ENCODE assay signal across 1 cellular context in genomic region chr11:108223449-108224149, GRCh38.
A peak's percentile ranks its signal among the peaks of the same experiment; 100 is the strongest.
TF ChIP-seq lines count a peak whose summit lies in the region.

No MANE protein-coding gene starts in this region.

TF ChIP-seq in GM12878, 131 proteins besides CTCF, POLR2A, EP300 and RAD21 (continues in another document):
- TF ChIP-seq SMARCA5 (IDR thresholded peaks at IDR 0.05) (no peak), BRCA1 (IDR thresholded peaks at IDR 0.05; ENCODE audit: low read depth, low read length) (no peak), SRF (IDR thresholded peaks at IDR 0.05; ENCODE audit: low read depth in 2 of 2, low read length in 2 of 2) (no peak), POU2F2 (IDR thresholded peaks at IDR 0.05; ENCODE audit: borderline replicate concordance, low read depth, low read length) (no peak), MXI1 (IDR thresholded peaks at IDR 0.05; ENCODE audit: low read depth, low read length) (peak; percentile 64; the same call in 1 of the 2 replicates), PAX8 (IDR thresholded peaks at IDR 0.05) (no peak), IRF5 (IDR thresholded peaks at IDR 0.05; ENCODE audit: borderline replicate concordance) (no peak), DPF2 (IDR thresholded peaks at IDR 0.05) (peak; percentile 58; the same call in 1 of the 2 replicates), JUND (IDR thresholded peaks at IDR 0.05; ENCODE audit: low read depth, low read length) (peak; percentile 82), HSF1 (IDR thresholded peaks at IDR 0.05; ENCODE audit: low read depth, low read length) (no peak), IRF3 (IDR thresholded peaks at IDR 0.05) (no peak), BMI1 (IDR thresholded peaks at IDR 0.05; ENCODE audit: borderline replicate concordance) (no peak), BHLHE40 (IDR thresholded peaks at IDR 0.05; ENCODE audit: borderline replicate concordance in 1 of 2, low read depth in 2 of 2, low read length in 1 of 2) (peak in 1 of 2 experiments; percentile 33; a peak in 1 of 4 replicates), SUZ12 (IDR thresholded peaks at IDR 0.05; ENCODE audit: unreplicated experiment) (no peak), ASH2L (IDR thresholded peaks at IDR 0.05; ENCODE audit: borderline replicate concordance, low read depth) (no peak), MTA2 (IDR thresholded peaks at IDR 0.05; ENCODE audit: low read depth) (no peak), NR2C2 (IDR thresholded peaks at IDR 0.05; ENCODE audit: borderline replicate concordance, control insufficient read depth, insufficient read length, low read depth) (no peak), ELK1 (IDR thresholded peaks at IDR 0.05; ENCODE audit: low read depth, low read length) (no peak), SUPT20H (IDR thresholded peaks at IDR 0.05; ENCODE audit: borderline replicate concordance, control insufficient read depth, low read depth, low read length) (no peak), FOXM1 (IDR thresholded peaks at IDR 0.05; ENCODE audit: low read depth, low read length) (peak; percentile 67; the same call in 1 of the 2 replicates), HDAC2 (IDR thresholded peaks at IDR 0.05) (no peak), MEF2A (IDR thresholded peaks at IDR 0.05; ENCODE audit: insufficient read depth, low read depth, low read length) (0 out of 2 replicates have a peak, but pooled peaks have one; percentile 51), PAX5 (IDR thresholded peaks at IDR 0.05; ENCODE audit: borderline replicate concordance, low read depth, low read length) (no peak), POLR2AphosphoS5 (IDR thresholded peaks at IDR 0.05; ENCODE audit: low read length) (peak; percentile 59), TCF12 (IDR thresholded peaks at IDR 0.05; ENCODE audit: low read depth, low read length) (no peak), CBX5 (IDR thresholded peaks at IDR 0.05; ENCODE audit: low read depth) (0 out of 2 replicates have a peak, but pooled peaks have one; percentile 47), BCL3 (IDR thresholded peaks at IDR 0.05; ENCODE audit: borderline replicate concordance, insufficient read depth, low read depth, low read length, poor library complexity, severe bottlenecking) (no peak), SPI1 (IDR thresholded peaks at IDR 0.05; ENCODE audit: borderline replicate concordance, insufficient read depth, low read depth, low read length) (no peak), ZBTB33 (IDR thresholded peaks at IDR 0.05) (no peak), ZZZ3 (IDR thresholded peaks at IDR 0.05; ENCODE audit: control insufficient read depth, insufficient read length, low read depth) (no peak), ZSCAN29 (IDR thresholded peaks at IDR 0.05) (no peak), TCF3 (IDR thresholded peaks at IDR 0.05; ENCODE audit: borderline replicate concordance, insufficient read depth, low read depth, low read length) (0 out of 2 replicates have a peak, but pooled peaks have one; percentile 7), RELA (IDR thresholded peaks at IDR 0.05; ENCODE audit: borderline replicate concordance, partially characterized antibody) (no peak), FOS (IDR thresholded peaks at IDR 0.05; ENCODE audit: borderline replicate concordance, extremely low read depth, insufficient read length) (no peak), CBFB (IDR thresholded peaks at IDR 0.05; ENCODE audit: low read depth) (peak; percentile 45; the same call in 1 of the 2 replicates), CEBPB (IDR thresholded peaks at IDR 0.05; ENCODE audit: borderline replicate concordance in 1 of 2, low read depth in 2 of 2, low read length in 2 of 2) (no peak), PBX3 (IDR thresholded peaks at IDR 0.05; ENCODE audit: insufficient replicate concordance, low read depth, low read length) (no peak), ZNF207 (IDR thresholded peaks at IDR 0.05; ENCODE audit: borderline replicate concordance) (no peak), MEF2B (IDR thresholded peaks at IDR 0.05; ENCODE audit: partially characterized antibody, poor library complexity, severe bottlenecking) (no peak), ZNF24 (IDR thresholded peaks at IDR 0.05) (no peak), CHD4 (IDR thresholded peaks at IDR 0.05) (no peak), RCOR1 (conservative IDR thresholded peaks at IDR 0.05; ENCODE audit: low read depth, low read length) (no peak), NR2C1 (IDR thresholded peaks at IDR 0.05) (no peak), ATF3 (IDR thresholded peaks at IDR 0.05; ENCODE audit: borderline replicate concordance, extremely low read depth, low read depth, low read length) (no peak), NFIC (IDR thresholded peaks at IDR 0.05; ENCODE audit: low read depth, low read length) (peak; percentile 84; the same call in 1 of the 2 replicates), NBN (IDR thresholded peaks at IDR 0.05) (no peak; the same call in 1 of the 2 replicates), ZNF274 (IDR thresholded peaks at IDR 0.05; ENCODE audit: insufficient read depth, insufficient read length) (no peak), EGR1 (IDR thresholded peaks at IDR 0.05; ENCODE audit: borderline replicate concordance in 1 of 2, low read depth in 2 of 2, low read length in 2 of 2) (peak in 1 of 2 experiments; percentile 19; a peak in 1 of 3 replicates), E4F1 (IDR thresholded peaks at IDR 0.05; ENCODE audit: borderline replicate concordance, partially characterized antibody) (no peak), SMAD1 (IDR thresholded peaks at IDR 0.05; ENCODE audit: low read depth, partially characterized antibody) (no peak), TCF7 (IDR thresholded peaks at IDR 0.05; ENCODE audit: borderline replicate concordance) (0 out of 2 replicates have a peak, but pooled peaks have one; percentile 51), SIX5 (IDR thresholded peaks at IDR 0.05; ENCODE audit: low read depth, low read length, severe bottlenecking) (no peak), KDM1A (IDR thresholded peaks at IDR 0.05; ENCODE audit: borderline replicate concordance) (no peak), RUNX3 (IDR thresholded peaks at IDR 0.05; ENCODE audit: low read length) (peak; percentile 85), ZNF384 (IDR thresholded peaks at IDR 0.05; ENCODE audit: borderline replicate concordance, low read depth, low read length) (no peak), WRNIP1 (IDR thresholded peaks at IDR 0.05; ENCODE audit: borderline replicate concordance, low read depth, low read length) (no peak), FOXK2 (IDR thresholded peaks at IDR 0.05) (no peak), TAF1 (IDR thresholded peaks at IDR 0.05; ENCODE audit: borderline replicate concordance, low read depth, low read length) (peak; percentile 43; the same call in 1 of the 2 replicates), ZNF622 (IDR thresholded peaks at IDR 0.05) (no peak), MTA3 (IDR thresholded peaks at IDR 0.05; ENCODE audit: borderline replicate concordance, low read length) (peak; percentile 60; the same call in 1 of the 2 replicates), CREB1 (IDR thresholded peaks at IDR 0.05; ENCODE audit: low read depth) (peak; percentile 63), ETV6 (conservative IDR thresholded peaks at IDR 0.05 in 1 of 2, IDR thresholded peaks at IDR 0.05 in 1 of 2; ENCODE audit: borderline replicate concordance in 1 of 2, low read depth in 1 of 2) (peak in 1 of 2 experiments; percentile 98; a peak in 2 of 4 replicates)
